ENCODE assay signal across 8 cellular contexts in genomic region chr1:35930593-35931423, GRCh38. TPM values are rescaled to one million over a fixed set of nuclear protein-coding genes. Genes with fewer than 3 reads are reported as not detected.
DNase-seq lines count a peak whose midpoint lies in the region; ATAC-seq and TF ChIP-seq lines count a peak whose summit lies in the region.

AGO3 (plus strand) TSS chr1:35931105; CDS start chr1:35931427, 322 bp downstream.

- H2BK15ac ChIP-seq in neuronal stem cell (ENCODE audit: low read length), result peak within 1 kb of the TSS; percentile 78

- peak within 1 kb of the TSS; percentile 96 for H2AFZ ChIP-seq in neuronal stem cell (ENCODE audit: low read length)

- no peaks in the 10 kb centered on the region for H3K27me3 ChIP-seq in gastroesophageal sphincter
- no peaks in the 10 kb centered on the region for H3K27me3 ChIP-seq in neuronal stem cell (ENCODE audit: control insufficient read depth in 3 of 3, insufficient read depth in 3 of 3, low read depth in 1 of 3, low read length in 3 of 3)
- H3K27me3 ChIP-seq in subcutaneous abdominal adipose tissue (ENCODE audit: control insufficient read depth in 5 of 5, insufficient read depth in 4 of 5, low read length in 5 of 5), result no peaks in the 10 kb centered on the region

- DNase-seq in GF-D8 (lab: John Stamatoyannopoulos, UW) (peak; percentile 80), HFF-Myc (ENCODE audit: extremely low read depth, low read depth) (peak; percentile 58), MV-4-11 (lab: John Stamatoyannopoulos, UW) (peak; percentile 76), SK-N-DZ (ENCODE audit: low spot score) (peak; percentile 83), neuronal stem cell (ENCODE audit: low spot score) (peak; percentile 70)
- peak; percentile 91 for DNase-seq in activated naive CD4-positive, alpha-beta T cell treated with Interleukin-2 at 50 U/mL for 16 hours

- TF ChIP-seq CTCF in HFF-Myc (IDR thresholded peaks at IDR 0.05; ENCODE audit: low read depth, low read length, missing control alignments) (no peak), gastroesophageal sphincter (IDR thresholded peaks at IDR 0.05) (peak in 1 of 4 experiments; percentile 5)

- no peaks in the 10 kb centered on the region for H3K79me1 ChIP-seq in neuronal stem cell (ENCODE audit: low read depth, low read length)

- no peak within 1 kb of the TSS for H4K91ac ChIP-seq in neuronal stem cell (ENCODE audit: low read depth, low read length, poor library complexity)

- peak within 1 kb of the TSS; percentile 97 for H3K9ac ChIP-seq in neuronal stem cell (ENCODE audit: low read depth, low read length, poor library complexity)
- H3K9ac ChIP-seq in subcutaneous abdominal adipose tissue (ENCODE audit: low read length in 5 of 5), result peak within 1 kb of the TSS; percentile 81 to 98 (median 95)

- H3K9me3 ChIP-seq in gastroesophageal sphincter (no peaks in the 10 kb centered on the region), neuronal stem cell (replicated peaks in 1 of 2; ENCODE audit: control insufficient read depth in 2 of 2, insufficient read depth in 1 of 2, low read depth in 1 of 2, low read length in 2 of 2) (no peaks in the 10 kb centered on the region), subcutaneous abdominal adipose tissue (ENCODE audit: control insufficient read depth in 5 of 5, low read length in 5 of 5) (no peaks in the 10 kb centered on the region)

- H4K8ac ChIP-seq in neuronal stem cell (ENCODE audit: low read depth, low read length), result peak within 1 kb of the TSS; percentile 92

- no peaks in the 10 kb centered on the region for H3K36me3 ChIP-seq in gastroesophageal sphincter
- peaks cover 0 to 7% of the 10 kb centered on the region in 2 donors for H3K36me3 ChIP-seq in neuronal stem cell (replicated peaks in 1 of 2; ENCODE audit: control insufficient read depth in 2 of 2, insufficient read depth in 2 of 2, low read length in 2 of 2)
- H3K36me3 ChIP-seq in subcutaneous abdominal adipose tissue (ENCODE audit: control insufficient read depth in 5 of 5, insufficient read depth in 5 of 5, low read length in 5 of 5), result no peaks in the 10 kb centered on the region

- peak within 1 kb of the TSS; percentile 84 for H2BK5ac ChIP-seq in neuronal stem cell (ENCODE audit: low read length)

- H3K4me1 ChIP-seq in gastroesophageal sphincter (peaks cover 7 to 50% (median 9%) of the 10 kb centered on the region in 3 donors), neuronal stem cell (ENCODE audit: control insufficient read depth in 2 of 2, insufficient read depth in 1 of 2, low read depth in 1 of 2, low read length in 2 of 2) (peaks cover 2 to 21% of the 10 kb centered on the region in 2 donors), subcutaneous abdominal adipose tissue (ENCODE audit: control insufficient read depth in 5 of 5, insufficient read depth in 5 of 5, low read length in 5 of 5) (peaks cover 0 to 33% (median 28%) of the 10 kb centered on the region in 5 donors)

- peak; percentile 93 to 95 for TF ChIP-seq POLR2A in gastroesophageal sphincter (IDR thresholded peaks at IDR 0.05)

- H2BK120ac ChIP-seq in neuronal stem cell (ENCODE audit: low read depth, low read length), result peak within 1 kb of the TSS; percentile 87

- H3K18ac ChIP-seq in neuronal stem cell (ENCODE audit: low read length), result peak within 1 kb of the TSS; percentile 99

- ATAC-seq in gastroesophageal sphincter, result peak; percentile 93

- no peak within 1 kb of the TSS for H2AK5ac ChIP-seq in neuronal stem cell (ENCODE audit: low read depth, low read length)

- 0% methylated on average over 1 to 2 of the region's 110 CpGs for WGBS in gastroesophageal sphincter (ENCODE audit: low coverage in 1 of 2), 2 donors
- no CpG with 5 or more reads among the region's 110 CpGs for WGBS in neuronal stem cell (ENCODE audit: extremely low coverage in 2 of 2, insufficient read length in 2 of 2, insufficient replicate concordance in 1 of 2), 2 donors

- H3K27ac ChIP-seq in gastroesophageal sphincter (peak within 1 kb of the TSS; percentile 96 to 100 (median 98)), neuronal stem cell (replicated peaks; ENCODE audit: low read length) (peak within 1 kb of the TSS; percentile 89), subcutaneous abdominal adipose tissue (ENCODE audit: low read depth, low read length) (peak within 1 kb of the TSS; percentile 85)

- H2BK12ac ChIP-seq in neuronal stem cell (ENCODE audit: low read length), result no peak within 1 kb of the TSS

- no peak for TF ChIP-seq EP300 in gastroesophageal sphincter (IDR thresholded peaks at IDR 0.05)

- H3K4me3 ChIP-seq in HFF-Myc (replicated peaks; ENCODE audit: low read depth, low read length), result peak within 1 kb of the TSS; percentile 95
- H3K4me3 ChIP-seq in gastroesophageal sphincter, result peak within 1 kb of the TSS; percentile 88 to 97
- H3K4me3 ChIP-seq in neuronal stem cell (ENCODE audit: low read length in 2 of 2), result peak within 1 kb of the TSS; percentile 68 to 94
- H3K4me3 ChIP-seq in subcutaneous abdominal adipose tissue (ENCODE audit: low read depth in 1 of 5, low read length in 5 of 5), result peak within 1 kb of the TSS; percentile 76 to 97 (median 88)

- no peak within 1 kb of the TSS for H3K4ac ChIP-seq in neuronal stem cell (ENCODE audit: low read length)

- H3K23ac ChIP-seq in neuronal stem cell (ENCODE audit: low read depth, low read length, poor library complexity), result peak within 1 kb of the TSS; percentile 99

- H3K4me2 ChIP-seq in neuronal stem cell (ENCODE audit: insufficient read depth, low read length, poor library complexity, severe bottlenecking), result peak within 1 kb of the TSS; percentile 69

- peak within 1 kb of the TSS; percentile 97 for H3K14ac ChIP-seq in neuronal stem cell (ENCODE audit: low read length)

RNA-seq across cellular contexts. Expression of gene AGO3, which starts in this region (rescaled TPM):
- polyA plus RNA-seq in SK-N-DZ (2014; cell fraction: cytosol; rRNA removed), result 5.1 and 6.7 TPM in 2 replicates
- 4.4 and 7.1 TPM in 2 replicates for polyA plus RNA-seq in SK-N-DZ (2014; cell fraction: nucleus; rRNA removed)
- 10 to 100 TPM; 33.9 to 36.9 (median 34.2) TPM for total RNA-seq in gastroesophageal sphincter
- polyA plus RNA-seq in neuronal stem cell (2013, experiment 1 of 2), result 7.3 TPM
- 7.8 TPM for polyA plus RNA-seq in neuronal stem cell (2013, experiment 2 of 2)

Comparison
In these comparisons a context has a peak if more than half of its experiments do, and no peak if none do; other contexts are left out.
1. Peak in every context shown above with its lines: DNase-seq, ATAC-seq, H3K4me3 ChIP-seq and H3K27ac ChIP-seq.